1 cellular context compared by ENCODE assay signal in the genomic region with DNA sequence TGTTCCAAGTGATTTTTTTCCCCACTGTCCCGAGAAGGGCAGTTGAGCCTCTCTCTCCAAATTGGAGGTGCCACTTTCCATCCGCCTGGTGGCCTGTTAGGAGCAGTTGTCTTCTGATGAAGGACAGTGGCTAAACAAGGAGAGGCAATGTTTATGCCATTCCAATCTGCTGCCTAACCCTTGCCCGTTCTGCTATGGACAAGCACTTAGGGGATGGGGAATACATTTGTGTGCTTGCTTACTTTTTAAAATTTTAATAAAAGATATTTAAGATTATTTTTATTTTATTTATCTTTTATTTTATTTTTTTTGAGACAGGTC.
TF ChIP-seq lines count a peak whose summit lies in the region.

No MANE protein-coding gene starts in this region.

TF ChIP-seq in WTC11, 78 proteins besides CTCF, POLR2A, EP300 and RAD21 (continued from another document):
- TF ChIP-seq, protein P1, sequence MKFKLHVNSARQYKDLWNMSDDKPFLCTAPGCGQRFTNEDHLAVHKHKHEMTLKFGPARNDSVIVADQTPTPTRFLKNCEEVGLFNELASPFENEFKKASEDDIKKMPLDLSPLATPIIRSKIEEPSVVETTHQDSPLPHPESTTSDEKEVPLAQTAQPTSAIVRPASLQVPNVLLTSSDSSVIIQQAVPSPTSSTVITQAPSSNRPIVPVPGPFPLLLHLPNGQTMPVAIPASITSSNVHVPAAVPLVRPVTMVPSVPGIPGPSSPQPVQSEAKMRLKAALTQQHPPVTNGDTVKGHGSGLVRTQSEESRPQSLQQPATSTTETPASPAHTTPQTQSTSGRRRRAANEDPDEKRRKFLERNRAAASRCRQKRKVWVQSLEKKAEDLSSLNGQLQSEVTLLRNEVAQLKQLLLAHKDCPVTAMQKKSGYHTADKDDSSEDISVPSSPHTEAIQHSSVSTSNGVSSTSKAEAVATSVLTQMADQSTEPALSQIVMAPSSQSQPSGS (CRISPR knock-in tag; IDR thresholded peaks at IDR 0.05; ENCODE audit: borderline replicate concordance, low read depth) = no peak
- TF ChIP-seq GTF2I (CRISPR knock-in tag; conservative IDR thresholded peaks at IDR 0.05) = no peak
- no peak for TF ChIP-seq ESRRA (CRISPR knock-in tag; IDR thresholded peaks at IDR 0.05; ENCODE audit: borderline replicate concordance)
- TF ChIP-seq ZNF121 (CRISPR knock-in tag; IDR thresholded peaks at IDR 0.05) = no peak
- TF ChIP-seq SMAD4 (CRISPR knock-in tag; IDR thresholded peaks at IDR 0.05) = no peak
- TF ChIP-seq JAZF1 (CRISPR knock-in tag; IDR thresholded peaks at IDR 0.05) = no peak
- TF ChIP-seq CBFB (CRISPR knock-in tag; IDR thresholded peaks at IDR 0.05; ENCODE audit: low read depth) = no peak
- TF ChIP-seq CREB1 (CRISPR knock-in tag; IDR thresholded peaks at IDR 0.05) = no peak
- TF ChIP-seq, protein P2, sequence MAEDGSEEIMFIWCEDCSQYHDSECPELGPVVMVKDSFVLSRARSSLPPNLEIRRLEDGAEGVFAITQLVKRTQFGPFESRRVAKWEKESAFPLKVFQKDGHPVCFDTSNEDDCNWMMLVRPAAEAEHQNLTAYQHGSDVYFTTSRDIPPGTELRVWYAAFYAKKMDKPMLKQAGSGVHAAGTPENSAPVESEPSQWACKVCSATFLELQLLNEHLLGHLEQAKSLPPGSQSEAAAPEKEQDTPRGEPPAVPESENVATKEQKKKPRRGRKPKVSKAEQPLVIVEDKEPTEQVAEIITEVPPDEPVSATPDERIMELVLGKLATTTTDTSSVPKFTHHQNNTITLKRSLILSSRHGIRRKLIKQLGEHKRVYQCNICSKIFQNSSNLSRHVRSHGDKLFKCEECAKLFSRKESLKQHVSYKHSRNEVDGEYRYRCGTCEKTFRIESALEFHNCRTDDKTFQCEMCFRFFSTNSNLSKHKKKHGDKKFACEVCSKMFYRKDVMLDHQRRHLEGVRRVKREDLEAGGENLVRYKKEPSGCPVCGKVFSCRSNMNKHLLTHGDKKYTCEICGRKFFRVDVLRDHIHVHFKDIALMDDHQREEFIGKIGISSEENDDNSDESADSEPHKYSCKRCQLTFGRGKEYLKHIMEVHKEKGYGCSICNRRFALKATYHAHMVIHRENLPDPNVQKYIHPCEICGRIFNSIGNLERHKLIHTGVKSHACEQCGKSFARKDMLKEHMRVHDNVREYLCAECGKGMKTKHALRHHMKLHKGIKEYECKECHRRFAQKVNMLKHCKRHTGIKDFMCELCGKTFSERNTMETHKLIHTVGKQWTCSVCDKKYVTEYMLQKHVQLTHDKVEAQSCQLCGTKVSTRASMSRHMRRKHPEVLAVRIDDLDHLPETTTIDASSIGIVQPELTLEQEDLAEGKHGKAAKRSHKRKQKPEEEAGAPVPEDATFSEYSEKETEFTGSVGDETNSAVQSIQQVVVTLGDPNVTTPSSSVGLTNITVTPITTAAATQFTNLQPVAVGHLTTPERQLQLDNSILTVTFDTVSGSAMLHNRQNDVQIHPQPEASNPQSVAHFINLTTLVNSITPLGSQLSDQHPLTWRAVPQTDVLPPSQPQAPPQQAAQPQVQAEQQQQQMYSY (CRISPR knock-in tag; IDR thresholded peaks at IDR 0.05) = no peak
- TF ChIP-seq ELF4 (CRISPR knock-in tag; IDR thresholded peaks at IDR 0.05; ENCODE audit: low read depth) = no peak
